In genomic region chr3:152197937-152198336, GRCh38 we compare ENCODE assay signal across 7 cellular contexts.
DNase-seq lines count a peak whose midpoint lies in the region; ATAC-seq and TF ChIP-seq lines count a peak whose summit lies in the region.

No MANE protein-coding gene starts in this region.

- H3K9me3 Mint-ChIP-seq in stimulated activated naive B cell treated with anti-CD40 and anti-IgM and Interleukin-4, amounts not matched to agents 10 μg/mL and 1 μg/mL and 100 μg/mL, for 72 hours = no peaks in the 10 kb centered on the region

- no peaks in the 10 kb centered on the region for H3K27me3 ChIP-seq in ascending aorta

- no peak for TF ChIP-seq CTCF in ascending aorta (IDR thresholded peaks at IDR 0.05)

- H3K27ac Mint-ChIP-seq in stimulated activated naive B cell treated with anti-CD40 and anti-IgM and Interleukin-4, amounts not matched to agents 10 μg/mL and 1 μg/mL and 100 μg/mL, for 72 hours = peak overlapping the region; percentile 89

- DNase-seq in ascending aorta (ENCODE audit: low spot score in 2 of 2) = no peak
- DNase-seq in stimulated activated naive B cell treated with anti-CD40 and anti-IgM and Interleukin-4, amounts not matched to agents 10 μg/mL and 1 μg/mL and 100 μg/mL, for 72 hours = peak; percentile 34
- no peak for DNase-seq in middle frontal gyrus (ENCODE audit: extremely low spot score, low spot score)

- peak; percentile 21 for ATAC-seq in GM19035 (IDR thresholded peaks at IDR 0.05; ENCODE audit: unreplicated experiment)
- ATAC-seq in HG03108 (IDR thresholded peaks at IDR 0.05; ENCODE audit: unreplicated experiment) = peak; percentile 34
- peak; percentile 69 to 73 for ATAC-seq in stimulated activated naive B cell treated with anti-CD40 and anti-IgM and Interleukin-4, amounts not matched to agents 10 μg/mL and 1 μg/mL and 100 μg/mL, for 72 hours (replicated peaks)
- ATAC-seq in GM18867 (IDR thresholded peaks at IDR 0.05; ENCODE audit: unreplicated experiment) = no peak
- no peak for ATAC-seq in HG03521 (IDR thresholded peaks at IDR 0.05; ENCODE audit: unreplicated experiment)

- H3K4me3 Mint-ChIP-seq in stimulated activated naive B cell treated with anti-CD40 and anti-IgM and Interleukin-4, amounts not matched to agents 10 μg/mL and 1 μg/mL and 100 μg/mL, for 72 hours = peak overlapping the region; percentile 68 to 90

- no peaks in the 10 kb centered on the region for H3K27me3 Mint-ChIP-seq in stimulated activated naive B cell treated with anti-CD40 and anti-IgM and Interleukin-4, amounts not matched to agents 10 μg/mL and 1 μg/mL and 100 μg/mL, for 72 hours

- H3K36me3 ChIP-seq in ascending aorta = no peaks in the 10 kb centered on the region

- H3K27ac ChIP-seq in ascending aorta = peak overlapping the region; percentile 89 to 90

- peaks cover 2 to 4% of the 10 kb centered on the region in 2 donors for H3K36me3 Mint-ChIP-seq in stimulated activated naive B cell treated with anti-CD40 and anti-IgM and Interleukin-4, amounts not matched to agents 10 μg/mL and 1 μg/mL and 100 μg/mL, for 72 hours

- H3K4me1 ChIP-seq in ascending aorta = peaks cover 8 to 36% of the 10 kb centered on the region in 2 donors

- peak overlapping the region in 1 of 2 donors; percentile 52 for H3K4me3 ChIP-seq in ascending aorta

- intact Hi-C loops in ascending aorta (cut with DNase I) = loop anchor here (2.0 kb wide), 2 partner anchors 39 to 71 kb away; partner anchors contain the start of gene MBNL1

- H3K4me1 Mint-ChIP-seq in stimulated activated naive B cell treated with anti-CD40 and anti-IgM and Interleukin-4, amounts not matched to agents 10 μg/mL and 1 μg/mL and 100 μg/mL, for 72 hours = peaks cover 27 to 77% of the 10 kb centered on the region in 2 donors

- H3K9me3 ChIP-seq in ascending aorta = no peaks in the 10 kb centered on the region

Comparison
In these comparisons a context has a peak if more than half of its experiments do, and no peak if none do; other contexts are left out.
1. ATAC-seq: peak in GM19035 (single experiment), HG03108 (single experiment) and stimulated activated naive B cell treated with anti-CD40 and anti-IgM and Interleukin-4, amounts not matched to agents 10 μg/mL and 1 μg/mL and 100 μg/mL, for 72 hours (2 of 2); none in GM18867 (single experiment) and HG03521 (single experiment).